In genomic region chr1:11980676-11980972, GRCh38 we compare ENCODE assay signal across 8 cellular contexts. TPM values are rescaled to one million over a fixed set of nuclear protein-coding genes. Genes with fewer than 3 reads are reported as not detected.
A peak's percentile ranks its signal among the peaks of the same experiment; 100 is the strongest.
DNase-seq lines count a peak whose midpoint lies in the region; ATAC-seq and TF ChIP-seq lines count a peak whose summit lies in the region.

No MANE protein-coding gene starts in this region.

- H3K27ac ChIP-seq in mesodermal cell (ENCODE audit: low read depth, low read length, severe bottlenecking): peak overlapping the region; percentile 94

- peaks cover 45% of the 10 kb centered on the region for H3K36me3 ChIP-seq in mesodermal cell (ENCODE audit: control insufficient read depth, insufficient read depth, low read length)

- H3K4me1 Mint-ChIP-seq in stimulated activated naive CD8-positive, alpha-beta T cell treated with anti-CD3 and anti-CD28 coated beads, Interleukin-15, Interleukin-2, amounts not matched to agents 100 ng/mL and 50 ng/mL, for 24 hours (ENCODE audit: low read depth): peaks cover 36% of the 10 kb centered on the region
- H3K4me1 Mint-ChIP-seq in brain: peaks cover 44% of the 10 kb centered on the region

- H3K36me3 Mint-ChIP-seq in stimulated activated naive CD8-positive, alpha-beta T cell treated with anti-CD3 and anti-CD28 coated beads, Interleukin-15, Interleukin-2, amounts not matched to agents 100 ng/mL and 50 ng/mL, for 24 hours (ENCODE audit: low read depth): peaks cover 37% of the 10 kb centered on the region
- H3K36me3 Mint-ChIP-seq in brain: peaks cover 37% of the 10 kb centered on the region

- WGBS in mesodermal cell (ENCODE audit: insufficient coverage in 2 of 2), 2 experiments: 0 to 2% methylated on average over 8 to 11 of the region's 12 CpGs

- no peaks in the 10 kb centered on the region for H3K9me3 ChIP-seq in mesodermal cell (ENCODE audit: control insufficient read depth, low read length)

- ATAC-seq in stimulated activated naive CD8-positive, alpha-beta T cell treated with anti-CD3 and anti-CD28 coated beads, Interleukin-15, Interleukin-2, amounts not matched to agents 100 U/mL and 50 U/mL, for 24 hours: no peak
- ATAC-seq in HG03139 (IDR thresholded peaks at IDR 0.05; ENCODE audit: unreplicated experiment): no peak
- ATAC-seq in GM19452 (IDR thresholded peaks at IDR 0.05; ENCODE audit: unreplicated experiment): no peak

- H3K9me3 Mint-ChIP-seq in stimulated activated naive CD8-positive, alpha-beta T cell treated with anti-CD3 and anti-CD28 coated beads, Interleukin-15, Interleukin-2, amounts not matched to agents 100 ng/mL and 50 ng/mL, for 24 hours: no peaks in the 10 kb centered on the region
- H3K9me3 Mint-ChIP-seq in brain: no peaks in the 10 kb centered on the region

- peak overlapping the region; percentile 99 for H3K4me3 ChIP-seq in mesodermal cell (ENCODE audit: extremely low read depth, insufficient read depth, low read length, poor library complexity, severe bottlenecking)

- H3K4me3 Mint-ChIP-seq in stimulated activated naive CD8-positive, alpha-beta T cell treated with anti-CD3 and anti-CD28 coated beads, Interleukin-15, Interleukin-2, amounts not matched to agents 100 ng/mL and 50 ng/mL, for 24 hours: peak overlapping the region; percentile 99
- H3K4me3 Mint-ChIP-seq in brain: peak overlapping the region; percentile 95 to 99 (median 98)

- peaks cover 19% of the 10 kb centered on the region for H3K4me1 ChIP-seq in mesodermal cell (ENCODE audit: control insufficient read depth, insufficient read depth, low read length, poor library complexity, severe bottlenecking)

- peak overlapping the region; percentile 96 for H3K27ac Mint-ChIP-seq in stimulated activated naive CD8-positive, alpha-beta T cell treated with anti-CD3 and anti-CD28 coated beads, Interleukin-15, Interleukin-2, amounts not matched to agents 100 ng/mL and 50 ng/mL, for 24 hours
- H3K27ac Mint-ChIP-seq in brain: peak overlapping the region; percentile 90 to 98 (median 96)

- TF ChIP-seq CTCF in brain (conservative IDR thresholded peaks at IDR 0.05): no peak

- H3K27me3 Mint-ChIP-seq in stimulated activated naive CD8-positive, alpha-beta T cell treated with anti-CD3 and anti-CD28 coated beads, Interleukin-15, Interleukin-2, amounts not matched to agents 100 ng/mL and 50 ng/mL, for 24 hours: no peaks in the 10 kb centered on the region
- peaks cover 4% of the 10 kb centered on the region for H3K27me3 Mint-ChIP-seq in brain

- no peak for DNase-seq in stimulated activated naive CD8-positive, alpha-beta T cell treated with anti-CD3 and anti-CD28 coated beads, Interleukin-15, Interleukin-2, amounts not matched to agents 100 U/mL and 50 U/mL, for 24 hours
- DNase-seq in NOMO-1 treated with dmso at 0.1 percent for 144 hours (lab: John Stamatoyannopoulos, UW; ENCODE audit: unreplicated experiment): no peak
- no peak for DNase-seq in occipital lobe (lab: John Stamatoyannopoulos, UW)

RNA-seq across cellular contexts. Expression of gene MFN2, which starts 0.4 kb away (rescaled TPM):
- polyA plus RNA-seq in brain (ENCODE audit: insufficient read depth, low read depth, low replicate concordance): 82.1 TPM
- polyA plus RNA-seq in mesodermal cell (2013, experiment 1 of 2): 49.3 TPM
- polyA plus RNA-seq in mesodermal cell (2013, experiment 2 of 2): 44.0 TPM
- total RNA-seq in occipital lobe: 35.1 TPM

RNA-seq across cellular contexts. Expression of gene MIIP, which starts 38.7 kb away (rescaled TPM):
- polyA plus RNA-seq in brain (ENCODE audit: insufficient read depth, low read depth, low replicate concordance): 29.1 TPM
- polyA plus RNA-seq in mesodermal cell (2013, experiment 1 of 2): 42.0 TPM
- polyA plus RNA-seq in mesodermal cell (2013, experiment 2 of 2): 36.8 TPM
- 29.0 TPM for total RNA-seq in occipital lobe

RNA-seq across cellular contexts. Expression of gene PLOD1, which starts 46.1 kb away (rescaled TPM):
- 76.5 TPM for polyA plus RNA-seq in brain (ENCODE audit: insufficient read depth, low read depth, low replicate concordance)
- polyA plus RNA-seq in mesodermal cell (2013, experiment 1 of 2): 148 TPM
- 133 TPM for polyA plus RNA-seq in mesodermal cell (2013, experiment 2 of 2)
- 23.9 TPM for total RNA-seq in occipital lobe

RNA-seq across cellular contexts. Expression of gene KIAA2013, which starts 54.4 kb away (rescaled TPM):
- polyA plus RNA-seq in brain (ENCODE audit: insufficient read depth, low read depth, low replicate concordance): 84.2 TPM
- 39.0 TPM for polyA plus RNA-seq in mesodermal cell (2013, experiment 1 of 2)
- 33.1 TPM for polyA plus RNA-seq in mesodermal cell (2013, experiment 2 of 2)
- total RNA-seq in occipital lobe: 18.6 TPM
